In the genomic region with DNA sequence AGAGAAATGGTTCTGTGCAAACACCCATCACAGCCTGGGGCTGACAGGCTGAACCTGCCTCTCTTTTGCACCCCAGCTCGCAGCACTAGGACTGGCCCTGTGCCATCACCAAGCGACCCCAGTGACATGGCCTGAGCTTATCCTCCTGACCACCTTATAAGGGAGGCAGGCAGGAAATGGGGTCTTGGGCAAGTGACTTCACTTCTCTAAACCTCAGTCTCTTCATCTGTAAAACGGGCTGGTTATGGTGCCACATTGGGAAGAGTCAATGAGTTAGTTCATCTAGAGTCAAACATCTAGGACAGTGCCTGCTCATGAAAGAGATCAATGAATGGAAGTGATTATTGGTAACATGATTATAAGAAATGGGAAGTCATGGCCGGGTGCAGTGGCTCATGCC, we compare ENCODE assay signal across 9 cellular contexts. TPM values are rescaled to one million over a fixed set of nuclear protein-coding genes. Genes with fewer than 3 reads are reported as not detected.
"Had no signal": no experiment of that assay in that cellular context is flagged by ENCODE, and none has a peak within 500 bp of the region (broad histone marks: within the 10 kb centered on the region; RNA-seq: fewer than 3 reads in every experiment).

No MANE protein-coding gene starts in this region.

- ATAC-seq: HepG2 had no signal

- H3K9me3 Mint-ChIP-seq: IgD-negative memory B cell had no signal

- FAIRE-seq: HepG2, HTR-8/SVneo had no signal

- H3K4me3 Mint-ChIP-seq: IgD-negative memory B cell had no signal

- H3K27ac Mint-ChIP-seq: IgD-negative memory B cell had no signal

- DNase-seq: IMR-90, KBM-7, KG1 had no signal

- H3K27ac ChIP-seq: HL-60 had no signal

- H3K36me3 Mint-ChIP-seq: IgD-negative memory B cell had no signal

RNA-seq across cellular contexts. Expression of a gene that starts 6.2 kb away (rescaled TPM):
- total RNA-seq: HepG2, HT-29, IMR-90 had no signal
- polyA plus RNA-seq: HepG2, IgD-negative memory B cell had no signal

RNA-seq across cellular contexts. Expression of a gene that starts 6.3 kb away (rescaled TPM):
- total RNA-seq: HepG2, HT-29, HT1080, IMR-90 had no signal
- polyA plus RNA-seq: HepG2, IgD-negative memory B cell, IMR-90 had no signal
